1 cellular context compared by ENCODE assay signal in genomic region chr4:107050525-107051135, GRCh38.
TF ChIP-seq lines count a peak whose summit lies in the region.

No MANE protein-coding gene starts in this region.

TF ChIP-seq in HepG2, 621 proteins besides CTCF, POLR2A, EP300 and RAD21 (continued from another document):
- no peak for TF ChIP-seq MLXIP (CRISPR knock-in tag; IDR thresholded peaks at IDR 0.05; ENCODE audit: borderline replicate concordance)
- TF ChIP-seq ZNF414 (CRISPR knock-in tag; IDR thresholded peaks at IDR 0.05) = no peak
- no peak for TF ChIP-seq TARDBP (CRISPR knock-in tag; IDR thresholded peaks at IDR 0.05)
- TF ChIP-seq ZNF646 (CRISPR knock-in tag; IDR thresholded peaks at IDR 0.05) = no peak
- no peak for TF ChIP-seq ZNF691 (CRISPR knock-in tag; IDR thresholded peaks at IDR 0.05; ENCODE audit: borderline replicate concordance, low read depth)
- TF ChIP-seq STAG1 (CRISPR knock-in tag; IDR thresholded peaks at IDR 0.05) = peak; percentile 37
- no peak for TF ChIP-seq ZSCAN5A (CRISPR knock-in tag; IDR thresholded peaks at IDR 0.05; ENCODE audit: borderline replicate concordance)
- TF ChIP-seq ZBTB40 (IDR thresholded peaks at IDR 0.05) = no peak
- no peak for TF ChIP-seq ZBTB40 (CRISPR knock-in tag; IDR thresholded peaks at IDR 0.05)
- TF ChIP-seq RCOR2 (CRISPR knock-in tag; IDR thresholded peaks at IDR 0.05) = no peak
- TF ChIP-seq ZNF543 (CRISPR knock-in tag; IDR thresholded peaks at IDR 0.05) = no peak
- TF ChIP-seq FOXA3 (CRISPR knock-in tag; IDR thresholded peaks at IDR 0.05) = no peak
- no peak for TF ChIP-seq SOX13 (IDR thresholded peaks at IDR 0.05)
- no peak for TF ChIP-seq SOX13 (CRISPR knock-in tag; conservative IDR thresholded peaks at IDR 0.05 in 1 of 2, IDR thresholded peaks at IDR 0.05 in 1 of 2)
TF ChIP-seq in HepG2: peak in this region for 4.
